In the genomic region with DNA sequence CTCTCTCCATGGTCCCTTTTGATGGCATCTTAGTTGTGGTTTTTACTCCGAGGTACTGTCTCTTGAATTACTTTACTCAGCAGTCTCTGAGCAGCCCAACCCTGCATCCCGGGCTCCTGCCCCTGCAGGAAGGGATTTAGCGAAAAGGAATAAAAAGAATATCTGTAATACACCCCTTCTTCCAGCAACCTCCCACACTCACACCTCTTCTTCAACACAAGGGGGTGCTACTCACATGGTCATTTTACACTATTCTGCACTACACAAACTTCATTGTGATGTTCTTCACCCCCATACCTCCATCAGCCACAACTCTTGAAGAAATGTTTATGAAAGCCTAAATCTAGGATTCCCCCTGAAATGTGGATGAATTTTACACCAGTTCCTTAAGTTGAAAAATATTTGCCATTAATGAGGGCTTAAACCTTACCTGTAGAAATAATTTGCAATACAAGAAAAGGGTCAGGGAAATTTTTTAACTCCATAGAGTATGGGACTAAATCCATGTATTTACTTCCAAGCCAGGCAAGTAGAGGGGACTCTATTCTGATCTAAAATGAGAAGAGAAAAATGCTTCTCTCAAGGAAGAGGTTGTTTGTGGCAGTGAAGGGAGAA, we compare ENCODE assay signal across 7 cellular contexts. TPM values are rescaled to one million over a fixed set of nuclear protein-coding genes. Genes with fewer than 3 reads are reported as not detected.
DNase-seq lines count a peak whose midpoint lies in the region; ATAC-seq and TF ChIP-seq lines count a peak whose summit lies in the region.

No MANE protein-coding gene starts in this region.

- H3K4me3 Mint-ChIP-seq in activated naive CD8-positive, alpha-beta T cell treated with anti-CD3 and anti-CD28 coated beads, Interleukin-2, amount 50 U/mL, for 24 hours, result no peak overlapping the region

- no peak for TF ChIP-seq POLR2A in gastrocnemius medialis (IDR thresholded peaks at IDR 0.05)

- H3K27me3 ChIP-seq in gastrocnemius medialis, result no peaks in the 10 kb centered on the region

- in situ Hi-C loops in gastrocnemius medialis (cut with MboI; ENCODE audit: low sequenced_read_pairs in 4 of 4), result loop anchor here in 2 of 4 donors (5.0 to 10.0 kb wide), 2 partner anchors 211 to 213 kb away; no protein-coding TSS in a partner anchor

- H3K36me3 ChIP-seq in gastrocnemius medialis, result no peaks in the 10 kb centered on the region

- no peak overlapping the region for H3K27ac ChIP-seq in gastrocnemius medialis

- intact Hi-C loops in left ventricle myocardium superior (cut with micrococcal nuclease) (loop anchor here (5.0 to 10.0 kb wide), 3 partner anchors 141 to 311 kb away; no protein-coding TSS in a partner anchor), gastrocnemius medialis (cut with DNase I; ENCODE audit: low total_unique reads) (loop anchor here (1.0 to 5.0 kb wide), 2 partner anchors 214 to 313 kb away; no protein-coding TSS in a partner anchor)

- peaks cover 7% of the 10 kb centered on the region for H3K27me3 Mint-ChIP-seq in activated naive CD8-positive, alpha-beta T cell treated with anti-CD3 and anti-CD28 coated beads, Interleukin-2, amount 50 U/mL, for 24 hours

- TF ChIP-seq CTCF in gastrocnemius medialis (IDR thresholded peaks at IDR 0.05 in 4 of 5, conservative IDR thresholded peaks at IDR 0.05 in 1 of 5), result peak; percentile 51 to 74 (median 60)

- H3K9me3 ChIP-seq in gastrocnemius medialis, result no peaks in the 10 kb centered on the region

- ATAC-seq in GM19452 (IDR thresholded peaks at IDR 0.05; ENCODE audit: unreplicated experiment) (peak; percentile 80), HG03521 (IDR thresholded peaks at IDR 0.05; ENCODE audit: unreplicated experiment) (peak; percentile 79), left ventricle myocardium superior (peak; percentile 71), gastrocnemius medialis (peak; percentile 63 to 68)
- peak; percentile 82 for ATAC-seq in activated naive CD8-positive, alpha-beta T cell treated with anti-CD3 and anti-CD28 coated beads, Interleukin-2, amount 50 U/mL, for 24 hours

- H3K27ac Mint-ChIP-seq in activated naive CD8-positive, alpha-beta T cell treated with anti-CD3 and anti-CD28 coated beads, Interleukin-2, amount 50 U/mL, for 24 hours, result no peak overlapping the region

- H3K4me3 ChIP-seq in gastrocnemius medialis, result no peak overlapping the region

- no peaks in the 10 kb centered on the region for H3K9me3 Mint-ChIP-seq in activated naive CD8-positive, alpha-beta T cell treated with anti-CD3 and anti-CD28 coated beads, Interleukin-2, amount 50 U/mL, for 24 hours

- H3K4me1 Mint-ChIP-seq in activated naive CD8-positive, alpha-beta T cell treated with anti-CD3 and anti-CD28 coated beads, Interleukin-2, amount 50 U/mL, for 24 hours, result peaks cover 3% of the 10 kb centered on the region

- no peaks in the 10 kb centered on the region for H3K4me1 ChIP-seq in gastrocnemius medialis

- H3K36me3 Mint-ChIP-seq in activated naive CD8-positive, alpha-beta T cell treated with anti-CD3 and anti-CD28 coated beads, Interleukin-2, amount 50 U/mL, for 24 hours (ENCODE audit: low read depth), result no peaks in the 10 kb centered on the region

- DNase-seq in EH (ENCODE audit: low read depth) (peak; percentile 78), NCI-H82 treated with DMSO at 0.1 percent for 48 hours (lab: John Stamatoyannopoulos, UW; ENCODE audit: unreplicated experiment) (peak; percentile 17), left ventricle myocardium superior (no peak), gastrocnemius medialis (no peak)
- peak; percentile 3 for DNase-seq in activated naive CD8-positive, alpha-beta T cell treated with anti-CD3 and anti-CD28 coated beads, Interleukin-2, amount 50 U/mL, for 24 hours

RNA-seq across cellular contexts. Expression of a gene that starts 26.0 kb away (rescaled TPM):
- total RNA-seq in left ventricle myocardium superior, result not detected
- total RNA-seq in gastrocnemius medialis, result not detected

RNA-seq across cellular contexts. Expression of a gene that starts 58.8 kb away (rescaled TPM):
- total RNA-seq in left ventricle myocardium superior (19.0 TPM), gastrocnemius medialis (10 to 100 TPM; 16.7 to 29.0 (median 18.8) TPM)

Comparison
In these comparisons a context has a peak if more than half of its experiments do, and no peak if none do; other contexts are left out.
1. DNase-seq: peak in EH (single experiment), NCI-H82 treated with DMSO at 0.1 percent for 48 hours (single experiment) and activated naive CD8-positive, alpha-beta T cell treated with anti-CD3 and anti-CD28 coated beads, Interleukin-2, amount 50 U/mL, for 24 hours (single experiment); none in left ventricle myocardium superior (single experiment) and gastrocnemius medialis (0 of 2).
2. Peak in every context shown above with its lines, with median percentiles within 50 percentile points of each other: ATAC-seq.